ENCODE assay signal across 8 cellular contexts in the genomic region with DNA sequence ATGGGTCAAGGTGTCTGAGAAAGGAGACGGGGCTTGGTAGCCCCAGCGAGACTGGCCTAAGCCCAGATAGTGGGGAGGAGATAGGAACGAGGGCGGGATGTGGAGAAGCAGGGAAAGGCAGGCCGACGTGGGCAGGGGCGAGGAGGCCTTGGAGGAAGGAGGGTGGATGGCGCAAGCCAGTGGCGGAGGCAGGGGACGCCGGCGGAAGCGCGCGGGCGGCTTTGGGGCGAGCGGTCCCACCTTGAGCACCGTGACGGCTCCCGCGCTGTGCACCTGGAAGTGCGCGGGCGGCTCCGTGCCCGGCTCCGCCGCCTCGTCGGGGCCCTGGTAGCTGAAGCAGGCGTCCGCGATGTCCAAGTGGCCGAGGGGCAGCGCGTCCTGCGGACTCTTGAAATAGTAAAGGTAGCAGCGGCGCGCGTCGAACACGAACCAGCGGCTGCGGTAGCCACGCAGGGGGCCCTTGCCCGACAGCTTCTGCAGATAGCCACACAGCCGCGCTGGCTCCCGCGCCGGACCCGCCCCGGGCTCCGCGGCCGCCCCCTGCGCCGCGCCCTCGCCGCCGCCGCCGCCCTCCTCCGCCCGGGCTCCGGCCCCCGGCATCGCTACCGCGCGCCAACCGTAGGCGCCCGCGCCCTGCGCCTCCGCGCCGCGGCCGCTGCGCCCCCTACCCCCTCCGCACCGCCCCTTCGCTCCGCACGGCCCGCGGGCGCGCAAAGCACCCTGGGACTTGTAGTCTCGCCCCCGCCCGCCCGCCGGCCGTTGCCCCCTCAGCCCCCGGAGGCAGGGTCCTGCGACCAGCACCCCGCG. TPM values are rescaled to one million over a fixed set of nuclear protein-coding genes. Genes with fewer than 3 reads are reported as not detected.
DNase-seq lines count a peak whose midpoint lies in the region; ATAC-seq and TF ChIP-seq lines count a peak whose summit lies in the region.

A gene (minus strand): TSS at position 659 of the 807 bp plus-strand sequence. CDS start 59 bp downstream, at position 600.

- no peaks in the 10 kb centered on the region for H3K4me1 ChIP-seq in BE2C
- peaks cover 18% of the 10 kb centered on the region for H3K4me1 ChIP-seq in foreskin keratinocyte
- peaks cover 7% of the 10 kb centered on the region for H3K4me1 ChIP-seq in neuron (ENCODE audit: insufficient read depth, low read length)
- peaks cover 53% of the 10 kb centered on the region for H3K4me1 ChIP-seq in suprapubic skin

- H3K36me3 ChIP-seq in BE2C (no peaks in the 10 kb centered on the region), neuron (ENCODE audit: insufficient read depth, low read length) (no peaks in the 10 kb centered on the region), suprapubic skin (no peaks in the 10 kb centered on the region)

- DNase-seq in BE2C (peak; percentile 80), GM19238 (ENCODE audit: insufficient read length, low spot score) (peak; percentile 77), RPMI7951 (ENCODE audit: low read depth) (peak; percentile 52), foreskin keratinocyte (peak in 1 of 2 donors; percentile 50), suprapubic skin (ENCODE audit: low spot score in 2 of 2) (peak in 1 of 2 donors; percentile 83)
- peak; percentile 90 for DNase-seq in activated effector memory CD4-positive, alpha-beta T cell treated with anti-CD3 and anti-CD28 coated beads, Interleukin-2, amount 50 U/mL, for 16 hours

- H3K4me3 ChIP-seq in BE2C (ENCODE audit: low read depth, low read length) (peak within 1 kb of the TSS; percentile 84), neuron (ENCODE audit: low read length) (peak within 1 kb of the TSS; percentile 81), suprapubic skin (peak within 1 kb of the TSS; percentile 94)

- TF ChIP-seq EP300 in suprapubic skin (IDR thresholded peaks at IDR 0.05): no peak

- TF ChIP-seq POLR2A in suprapubic skin (IDR thresholded peaks at IDR 0.05): no peak

- no peak for TF ChIP-seq CTCF in BE2C (IDR thresholded peaks at IDR 0.05; ENCODE audit: low read depth, low read length)
- TF ChIP-seq CTCF in foreskin keratinocyte (conservative IDR thresholded peaks at IDR 0.05): no peak
- TF ChIP-seq CTCF in suprapubic skin (IDR thresholded peaks at IDR 0.05): no peak

- H2AFZ ChIP-seq in neuron (ENCODE audit: low read depth, low read length): peak within 1 kb of the TSS; percentile 93

- H3K27me3 ChIP-seq in BE2C (no peaks in the 10 kb centered on the region), foreskin keratinocyte (no peaks in the 10 kb centered on the region), neuron (ENCODE audit: insufficient read depth, low read length) (peaks cover 7% of the 10 kb centered on the region), suprapubic skin (no peaks in the 10 kb centered on the region)

- H3K27ac ChIP-seq in foreskin keratinocyte (no peak within 1 kb of the TSS), suprapubic skin (peak within 1 kb of the TSS; percentile 93)

- peak; percentile 59 for ATAC-seq in HG03442 (IDR thresholded peaks at IDR 0.05; ENCODE audit: unreplicated experiment)
- peak; percentile 57 for ATAC-seq in foreskin keratinocyte

- WGBS in suprapubic skin: 0% methylated on average over 26 of the region's 104 CpGs

- no peaks in the 10 kb centered on the region for H3K9me3 ChIP-seq in BE2C
- no peaks in the 10 kb centered on the region for H3K9me3 ChIP-seq in neuron (ENCODE audit: low read length)
- no peaks in the 10 kb centered on the region for H3K9me3 ChIP-seq in suprapubic skin

RNA-seq across cellular contexts. Expression of the gene that starts here (rescaled TPM):
- 24.9 TPM for polyA plus RNA-seq in BE2C (2012; ENCODE audit: insufficient read depth, insufficient read length, low read depth)
- total RNA-seq in RPMI7951 (2014; rRNA removed; shearing (Covaris generic)): 13.8 and 14.5 TPM in 2 replicates
- total RNA-seq in foreskin keratinocyte: 24.4 and 28.7 TPM in 2 replicates
- polyA plus RNA-seq in foreskin keratinocyte: 10.6 and 11.9 TPM in 2 replicates
- total RNA-seq in suprapubic skin: 100 to 1,000 TPM in 1 of 4 donors, 10 to 100 TPM in 3; 27.9 to 126 (median 41.5) TPM
